8 cellular contexts compared by ENCODE assay signal in genomic region chr17:45144199-45145034, GRCh38. TPM values are rescaled to one million over a fixed set of nuclear protein-coding genes. Genes with fewer than 3 reads are reported as not detected.
A peak's percentile ranks its signal among the peaks of the same experiment; 100 is the strongest.
DNase-seq lines count a peak whose midpoint lies in the region; ATAC-seq and TF ChIP-seq lines count a peak whose summit lies in the region.

No MANE protein-coding gene starts in this region.

- H3K4me1 Mint-ChIP-seq in stimulated activated effector memory CD8-positive, alpha-beta T cell treated with anti-CD3 and anti-CD28 coated beads, Interleukin-12 subunit alpha, Interleukin-12 subunit beta, amount 100 ng/mL, for 72 hours: peaks cover 50% of the 10 kb centered on the region

- H3K4me3 ChIP-seq in HFF-Myc (replicated peaks; ENCODE audit: low read depth, low read length): peak overlapping the region; percentile 22; the same call in 1 of the 2 replicates
- H3K4me3 ChIP-seq in astrocyte of the cerebellum (ENCODE audit: low read depth, low read length): peak overlapping the region; percentile 16

- H3K4me3 Mint-ChIP-seq in stimulated activated effector memory CD8-positive, alpha-beta T cell treated with anti-CD3 and anti-CD28 coated beads, Interleukin-12 subunit alpha, Interleukin-12 subunit beta, amount 100 ng/mL, for 72 hours: peak overlapping the region; percentile 98

- in situ Hi-C loops in astrocyte of the cerebellum (cut with HindIII; ENCODE audit: low sequenced_read_pairs): no loop called here

- peaks cover 36% of the 10 kb centered on the region for H3K36me3 Mint-ChIP-seq in stimulated activated effector memory CD8-positive, alpha-beta T cell treated with anti-CD3 and anti-CD28 coated beads, Interleukin-12 subunit alpha, Interleukin-12 subunit beta, amount 100 ng/mL, for 72 hours

- H3K27ac Mint-ChIP-seq in stimulated activated effector memory CD8-positive, alpha-beta T cell treated with anti-CD3 and anti-CD28 coated beads, Interleukin-12 subunit alpha, Interleukin-12 subunit beta, amount 100 ng/mL, for 72 hours: peak overlapping the region; percentile 56

- DNase-seq in HFF-Myc (ENCODE audit: extremely low read depth, low read depth) (no peak), astrocyte of the cerebellum (ENCODE audit: low read depth) (no peak), islet precursor cell (peak; percentile 68), occipital lobe (lab: John Stamatoyannopoulos, UW) (no peak), NCI-H146 (lab: John Stamatoyannopoulos, UW) (no peak), middle frontal gyrus (ENCODE audit: extremely low spot score, low spot score) (no peak), NCI-H2196 treated with DMSO at 0.1 percent for 48 hours (lab: John Stamatoyannopoulos, UW; ENCODE audit: unreplicated experiment) (no peak)
- DNase-seq in stimulated activated effector memory CD8-positive, alpha-beta T cell treated with anti-CD3 and anti-CD28 coated beads, Interleukin-12 subunit alpha, Interleukin-12 subunit beta, amount 100 ng/mL, for 72 hours (ENCODE audit: low spot score in 2 of 2): peak in 1 of 2 donors; percentile 64

- TF ChIP-seq CTCF in HFF-Myc (IDR thresholded peaks at IDR 0.05; ENCODE audit: low read depth, low read length, missing control alignments) (no peak), astrocyte of the cerebellum (IDR thresholded peaks at IDR 0.05; ENCODE audit: low read depth, low read length, missing control alignments) (no peak)

- no peaks in the 10 kb centered on the region for H3K9me3 Mint-ChIP-seq in stimulated activated effector memory CD8-positive, alpha-beta T cell treated with anti-CD3 and anti-CD28 coated beads, Interleukin-12 subunit alpha, Interleukin-12 subunit beta, amount 100 ng/mL, for 72 hours

- no peak for ATAC-seq in stimulated activated effector memory CD8-positive, alpha-beta T cell treated with anti-CD3 and anti-CD28 coated beads, Interleukin-12 subunit alpha, Interleukin-12 subunit beta, amount 100 ng/mL, for 72 hours

RNA-seq across cellular contexts. Expression of gene HEXIM1, which starts 3.9 kb away (rescaled TPM):
- 8.0 TPM for total RNA-seq in occipital lobe

RNA-seq across cellular contexts. Expression of gene ACBD4, which starts 8.9 kb away (rescaled TPM):
- 3.0 TPM for total RNA-seq in occipital lobe

RNA-seq across cellular contexts. Expression of gene PLCD3, which starts 12.1 kb away (rescaled TPM):
- total RNA-seq in occipital lobe: 3.1 TPM

RNA-seq across cellular contexts. Expression of gene HEXIM2, which starts 17.3 kb away (rescaled TPM):
- total RNA-seq in occipital lobe: 8.1 TPM
